In the genomic region with DNA sequence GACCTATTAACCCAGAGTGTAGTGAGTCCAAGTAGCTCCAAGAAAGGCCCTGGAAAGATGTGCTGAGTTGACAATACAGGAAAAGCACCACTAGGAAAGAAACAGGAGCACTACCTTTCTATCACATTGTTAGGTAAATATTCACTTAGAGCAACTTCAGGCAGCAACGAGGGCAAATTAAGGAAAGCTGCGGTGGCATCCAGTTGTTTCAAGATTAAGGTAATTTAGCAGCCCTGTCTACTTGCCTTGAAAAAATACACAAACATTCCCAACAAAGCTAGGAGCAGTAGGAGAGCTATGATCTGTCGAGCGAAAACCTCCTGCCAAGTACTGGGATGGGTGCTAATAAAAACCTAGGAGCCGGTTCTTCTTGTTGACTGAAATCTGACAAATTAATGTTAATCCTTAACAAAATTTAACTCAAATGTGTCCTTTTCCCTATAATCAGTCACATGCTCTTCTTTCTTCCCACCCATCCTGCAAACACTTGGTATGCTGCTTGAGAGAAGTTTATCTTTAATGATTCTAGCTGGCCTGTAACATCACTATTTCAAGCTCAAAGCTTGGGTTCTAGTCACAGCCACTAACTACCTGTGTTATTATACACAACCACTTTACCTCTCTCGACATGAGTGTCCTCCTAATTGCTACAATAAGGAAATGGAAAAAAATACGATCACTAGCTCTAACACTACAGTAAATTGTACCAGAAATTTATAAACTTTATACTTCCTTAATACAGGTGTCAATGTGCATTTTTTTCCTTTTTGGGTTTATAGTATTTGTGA, we compare ENCODE assay signal across 1 cellular context.
A peak's percentile ranks its signal among the peaks of the same experiment; 100 is the strongest.
TF ChIP-seq lines count a peak whose summit lies in the region.

No MANE protein-coding gene starts in this region.

TF ChIP-seq in H1, 55 proteins besides CTCF, POLR2A, EP300 and RAD21:
- TF ChIP-seq BRCA1 (IDR thresholded peaks at IDR 0.05; ENCODE audit: low read depth, low read length) (no peak), MAFK (IDR thresholded peaks at IDR 0.05; ENCODE audit: low read depth, low read length) (peak; percentile 93)
